ENCODE assay signal across 2 cellular contexts in genomic region chr11:44339530-44339883, GRCh38.
TF ChIP-seq lines count a peak whose summit lies in the region.

No MANE protein-coding gene starts in this region.

TF ChIP-seq in GM23338, 12 proteins besides CTCF, POLR2A, EP300 and RAD21 (continued from another document):
- no peak for TF ChIP-seq REST (IDR thresholded peaks at IDR 0.05; ENCODE audit: unreplicated experiment)
- TF ChIP-seq JUNB (IDR thresholded peaks at IDR 0.05; ENCODE audit: unreplicated experiment): no peak
- TF ChIP-seq, protein P1, sequence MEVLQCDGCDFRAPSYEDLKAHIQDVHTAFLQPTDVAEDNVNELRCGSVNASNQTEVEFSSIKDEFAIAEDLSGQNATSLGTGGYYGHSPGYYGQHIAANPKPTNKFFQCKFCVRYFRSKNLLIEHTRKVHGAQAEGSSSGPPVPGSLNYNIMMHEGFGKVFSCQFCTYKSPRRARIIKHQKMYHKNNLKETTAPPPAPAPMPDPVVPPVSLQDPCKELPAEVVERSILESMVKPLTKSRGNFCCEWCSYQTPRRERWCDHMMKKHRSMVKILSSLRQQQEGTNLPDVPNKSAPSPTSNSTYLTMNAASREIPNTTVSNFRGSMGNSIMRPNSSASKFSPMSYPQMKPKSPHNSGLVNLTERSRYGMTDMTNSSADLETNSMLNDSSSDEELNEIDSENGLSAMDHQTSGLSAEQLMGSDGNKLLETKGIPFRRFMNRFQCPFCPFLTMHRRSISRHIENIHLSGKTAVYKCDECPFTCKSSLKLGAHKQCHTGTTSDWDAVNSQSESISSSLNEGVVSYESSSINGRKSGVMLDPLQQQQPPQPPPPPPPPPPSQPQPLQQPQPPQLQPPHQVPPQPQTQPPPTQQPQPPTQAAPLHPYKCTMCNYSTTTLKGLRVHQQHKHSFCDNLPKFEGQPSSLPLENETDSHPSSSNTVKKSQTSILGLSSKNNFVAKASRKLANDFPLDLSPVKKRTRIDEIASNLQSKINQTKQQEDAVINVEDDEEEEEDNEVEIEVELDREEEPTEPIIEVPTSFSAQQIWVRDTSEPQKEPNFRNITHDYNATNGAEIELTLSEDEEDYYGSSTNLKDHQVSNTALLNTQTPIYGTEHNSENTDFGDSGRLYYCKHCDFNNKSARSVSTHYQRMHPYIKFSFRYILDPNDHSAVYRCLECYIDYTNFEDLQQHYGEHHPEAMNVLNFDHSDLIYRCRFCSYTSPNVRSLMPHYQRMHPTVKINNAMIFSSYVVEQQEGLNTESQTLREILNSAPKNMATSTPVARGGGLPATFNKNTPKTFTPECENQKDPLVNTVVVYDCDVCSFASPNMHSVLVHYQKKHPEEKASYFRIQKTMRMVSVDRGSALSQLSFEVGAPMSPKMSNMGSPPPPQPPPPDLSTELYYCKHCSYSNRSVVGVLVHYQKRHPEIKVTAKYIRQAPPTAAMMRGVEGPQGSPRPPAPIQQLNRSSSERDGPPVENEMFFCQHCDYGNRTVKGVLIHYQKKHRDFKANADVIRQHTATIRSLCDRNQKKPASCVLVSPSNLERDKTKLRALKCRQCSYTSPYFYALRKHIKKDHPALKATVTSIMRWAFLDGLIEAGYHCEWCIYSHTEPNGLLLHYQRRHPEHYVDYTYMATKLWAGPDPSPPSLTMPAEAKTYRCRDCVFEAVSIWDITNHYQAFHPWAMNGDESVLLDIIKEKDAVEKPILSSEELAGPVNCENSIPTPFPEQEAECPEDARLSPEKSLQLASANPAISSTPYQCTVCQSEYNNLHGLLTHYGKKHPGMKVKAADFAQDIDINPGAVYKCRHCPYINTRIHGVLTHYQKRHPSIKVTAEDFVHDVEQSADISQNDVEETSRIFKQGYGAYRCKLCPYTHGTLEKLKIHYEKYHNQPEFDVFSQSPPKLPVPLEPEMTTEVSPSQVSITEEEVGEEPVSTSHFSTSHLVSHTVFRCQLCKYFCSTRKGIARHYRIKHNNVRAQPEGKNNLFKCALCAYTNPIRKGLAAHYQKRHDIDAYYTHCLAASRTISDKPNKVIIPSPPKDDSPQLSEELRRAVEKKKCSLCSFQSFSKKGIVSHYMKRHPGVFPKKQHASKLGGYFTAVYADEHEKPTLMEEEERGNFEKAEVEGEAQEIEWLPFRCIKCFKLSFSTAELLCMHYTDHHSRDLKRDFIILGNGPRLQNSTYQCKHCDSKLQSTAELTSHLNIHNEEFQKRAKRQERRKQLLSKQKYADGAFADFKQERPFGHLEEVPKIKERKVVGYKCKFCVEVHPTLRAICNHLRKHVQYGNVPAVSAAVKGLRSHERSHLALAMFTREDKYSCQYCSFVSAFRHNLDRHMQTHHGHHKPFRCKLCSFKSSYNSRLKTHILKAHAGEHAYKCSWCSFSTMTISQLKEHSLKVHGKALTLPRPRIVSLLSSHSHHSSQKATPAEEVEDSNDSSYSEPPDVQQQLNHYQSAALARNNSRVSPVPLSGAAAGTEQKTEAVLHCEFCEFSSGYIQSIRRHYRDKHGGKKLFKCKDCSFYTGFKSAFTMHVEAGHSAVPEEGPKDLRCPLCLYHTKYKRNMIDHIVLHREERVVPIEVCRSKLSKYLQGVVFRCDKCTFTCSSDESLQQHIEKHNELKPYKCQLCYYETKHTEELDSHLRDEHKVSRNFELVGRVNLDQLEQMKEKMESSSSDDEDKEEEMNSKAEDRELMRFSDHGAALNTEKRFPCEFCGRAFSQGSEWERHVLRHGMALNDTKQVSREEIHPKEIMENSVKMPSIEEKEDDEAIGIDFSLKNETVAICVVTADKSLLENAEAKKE (CRISPR knock-in tag; IDR thresholded peaks at IDR 0.05): no peak
- TF ChIP-seq CREB1 (CRISPR knock-in tag; IDR thresholded peaks at IDR 0.05; ENCODE audit: low read depth): no peak
- TF ChIP-seq ETS1 (IDR thresholded peaks at IDR 0.05): no peak
- TF ChIP-seq STAT1 (IDR thresholded peaks at IDR 0.05; ENCODE audit: unreplicated experiment): no peak
- TF ChIP-seq ZNF331 (CRISPR knock-in tag; IDR thresholded peaks at IDR 0.05; ENCODE audit: low read depth): no peak
- TF ChIP-seq POLR2AphosphoS5 (IDR thresholded peaks at IDR 0.05; ENCODE audit: low read depth): no peak

TF ChIP-seq in K562, 482 proteins besides CTCF, POLR2A, EP300 and RAD21 (continued from another document):
- TF ChIP-seq, protein P2, sequence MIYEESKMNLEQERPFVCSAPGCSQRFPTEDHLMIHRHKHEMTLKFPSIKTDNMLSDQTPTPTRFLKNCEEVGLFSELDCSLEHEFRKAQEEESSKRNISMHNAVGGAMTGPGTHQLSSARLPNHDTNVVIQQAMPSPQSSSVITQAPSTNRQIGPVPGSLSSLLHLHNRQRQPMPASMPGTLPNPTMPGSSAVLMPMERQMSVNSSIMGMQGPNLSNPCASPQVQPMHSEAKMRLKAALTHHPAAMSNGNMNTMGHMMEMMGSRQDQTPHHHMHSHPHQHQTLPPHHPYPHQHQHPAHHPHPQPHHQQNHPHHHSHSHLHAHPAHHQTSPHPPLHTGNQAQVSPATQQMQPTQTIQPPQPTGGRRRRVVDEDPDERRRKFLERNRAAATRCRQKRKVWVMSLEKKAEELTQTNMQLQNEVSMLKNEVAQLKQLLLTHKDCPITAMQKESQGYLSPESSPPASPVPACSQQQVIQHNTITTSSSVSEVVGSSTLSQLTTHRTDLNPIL (CRISPR knock-in tag; IDR thresholded peaks at IDR 0.05): no peak
- TF ChIP-seq MCM7 (IDR thresholded peaks at IDR 0.05): no peak
- TF ChIP-seq, protein P3, sequence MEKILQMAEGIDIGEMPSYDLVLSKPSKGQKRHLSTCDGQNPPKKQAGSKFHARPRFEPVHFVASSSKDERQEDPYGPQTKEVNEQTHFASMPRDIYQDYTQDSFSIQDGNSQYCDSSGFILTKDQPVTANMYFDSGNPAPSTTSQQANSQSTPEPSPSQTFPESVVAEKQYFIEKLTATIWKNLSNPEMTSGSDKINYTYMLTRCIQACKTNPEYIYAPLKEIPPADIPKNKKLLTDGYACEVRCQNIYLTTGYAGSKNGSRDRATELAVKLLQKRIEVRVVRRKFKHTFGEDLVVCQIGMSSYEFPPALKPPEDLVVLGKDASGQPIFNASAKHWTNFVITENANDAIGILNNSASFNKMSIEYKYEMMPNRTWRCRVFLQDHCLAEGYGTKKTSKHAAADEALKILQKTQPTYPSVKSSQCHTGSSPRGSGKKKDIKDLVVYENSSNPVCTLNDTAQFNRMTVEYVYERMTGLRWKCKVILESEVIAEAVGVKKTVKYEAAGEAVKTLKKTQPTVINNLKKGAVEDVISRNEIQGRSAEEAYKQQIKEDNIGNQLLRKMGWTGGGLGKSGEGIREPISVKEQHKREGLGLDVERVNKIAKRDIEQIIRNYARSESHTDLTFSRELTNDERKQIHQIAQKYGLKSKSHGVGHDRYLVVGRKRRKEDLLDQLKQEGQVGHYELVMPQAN (IDR thresholded peaks at IDR 0.05; ENCODE audit: borderline replicate concordance): no peak
- no peak for TF ChIP-seq NR4A1 (CRISPR knock-in tag; IDR thresholded peaks at IDR 0.05)
- TF ChIP-seq NR4A1 (tag; IDR thresholded peaks at IDR 0.05): no peak
- TF ChIP-seq ETV1 (tag; conservative IDR thresholded peaks at IDR 0.05; ENCODE audit: low read depth): no peak
- no peak for TF ChIP-seq ZNF444 (CRISPR knock-in tag; IDR thresholded peaks at IDR 0.05)
- TF ChIP-seq LCOR (CRISPR knock-in tag; IDR thresholded peaks at IDR 0.05): no peak
- TF ChIP-seq, protein P4, sequence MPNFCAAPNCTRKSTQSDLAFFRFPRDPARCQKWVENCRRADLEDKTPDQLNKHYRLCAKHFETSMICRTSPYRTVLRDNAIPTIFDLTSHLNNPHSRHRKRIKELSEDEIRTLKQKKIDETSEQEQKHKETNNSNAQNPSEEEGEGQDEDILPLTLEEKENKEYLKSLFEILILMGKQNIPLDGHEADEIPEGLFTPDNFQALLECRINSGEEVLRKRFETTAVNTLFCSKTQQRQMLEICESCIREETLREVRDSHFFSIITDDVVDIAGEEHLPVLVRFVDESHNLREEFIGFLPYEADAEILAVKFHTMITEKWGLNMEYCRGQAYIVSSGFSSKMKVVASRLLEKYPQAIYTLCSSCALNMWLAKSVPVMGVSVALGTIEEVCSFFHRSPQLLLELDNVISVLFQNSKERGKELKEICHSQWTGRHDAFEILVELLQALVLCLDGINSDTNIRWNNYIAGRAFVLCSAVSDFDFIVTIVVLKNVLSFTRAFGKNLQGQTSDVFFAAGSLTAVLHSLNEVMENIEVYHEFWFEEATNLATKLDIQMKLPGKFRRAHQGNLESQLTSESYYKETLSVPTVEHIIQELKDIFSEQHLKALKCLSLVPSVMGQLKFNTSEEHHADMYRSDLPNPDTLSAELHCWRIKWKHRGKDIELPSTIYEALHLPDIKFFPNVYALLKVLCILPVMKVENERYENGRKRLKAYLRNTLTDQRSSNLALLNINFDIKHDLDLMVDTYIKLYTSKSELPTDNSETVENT (CRISPR knock-in tag; IDR thresholded peaks at IDR 0.05): no peak
- no peak for TF ChIP-seq MCM2 (IDR thresholded peaks at IDR 0.05; ENCODE audit: low read depth)
- no peak for TF ChIP-seq USF2 (CRISPR knock-in tag; IDR thresholded peaks at IDR 0.05)
